Comparison of ENCODE assay signal across 26 cellular contexts in genomic region chr9:38737246-38737645, GRCh38.
"Had no signal": no experiment of that assay in that cellular context is flagged by ENCODE, and none has a peak within 500 bp of the region (broad histone marks: within the 10 kb centered on the region; RNA-seq: fewer than 3 reads in every experiment).

No MANE protein-coding gene starts in this region.

- H3K4me3 ChIP-seq: ascending aorta, breast epithelium, cardiac muscle cell, colonic mucosa, esophagus squamous epithelium had no signal

- H3K27me3 ChIP-seq: ascending aorta, breast epithelium, cardiac muscle cell, colonic mucosa had no signal

- H3K36me3 ChIP-seq: ascending aorta, breast epithelium, cardiac muscle cell, colonic mucosa, esophagus squamous epithelium had no signal

- H3K27ac ChIP-seq: ascending aorta, breast epithelium, cardiac muscle cell, colonic mucosa, epithelial cell of prostate, esophagus squamous epithelium had no signal

- DNase-seq: activated CD4-positive, alpha-beta memory T cell treated with anti-CD3 and anti-CD28 coated beads for 36 hours; activated CD4-positive, alpha-beta T cell treated with anti-CD3 and anti-CD28 coated beads for 36 hours; activated CD4-positive, alpha-beta T cell treated with anti-CD3 and anti-CD28 coated beads, Interleukin-2, amount 10 ng/mL, durations not matched to agents 24 days and 14 days; activated CD4-positive, CD25-positive, alpha-beta regulatory T cell; activated CD4-positive, CD25-positive, alpha-beta regulatory T cell treated with anti-CD3 and anti-CD28 coated beads, Interleukin-2, amount 50 U/mL, for 72 hours; activated CD8-positive, alpha-beta memory T cell treated with anti-CD3 and anti-CD28 coated beads, Interleukin-2, amount 50 U/mL, for 48 hours; activated gamma-delta T cell; activated naive CD4-positive, alpha-beta T cell; activated naive CD4-positive, alpha-beta T cell treated with anti-CD3 and anti-CD28 coated beads, Interleukin-2, amount 10 ng/mL, durations not matched to agents 7 days and 5 days; activated naive CD8-positive, alpha-beta T cell treated with anti-CD3 and anti-CD28 coated beads, Interleukin-2, amount 10 ng/mL, durations not matched to agents 7 days and 5 days; activated T-cell treated with anti-CD3 and anti-CD28 coated beads for 4 hours; activated T-cell treated with anti-CD3 and anti-CD28 coated beads, Interleukin-2, amount 50 U/mL, for 24 hours; activated T-cell treated with anti-CD3 and anti-CD28 coated beads, Interleukin-2, amount 50 U/mL, for 72 hours; central memory CD4-positive, alpha-beta T cell; cerebellar nuclear complex; colonic mucosa; effector CD8-positive, alpha-beta T cell; esophagus squamous epithelium; foreskin melanocyte; T-helper 1 cell; T-helper 17 cell; T1000 had no signal

- H3K4me1 ChIP-seq: ascending aorta, breast epithelium, colonic mucosa, esophagus squamous epithelium had no signal

- H3K9me3 ChIP-seq: ascending aorta, breast epithelium, colonic mucosa, esophagus squamous epithelium had no signal
